In the genomic region with DNA sequence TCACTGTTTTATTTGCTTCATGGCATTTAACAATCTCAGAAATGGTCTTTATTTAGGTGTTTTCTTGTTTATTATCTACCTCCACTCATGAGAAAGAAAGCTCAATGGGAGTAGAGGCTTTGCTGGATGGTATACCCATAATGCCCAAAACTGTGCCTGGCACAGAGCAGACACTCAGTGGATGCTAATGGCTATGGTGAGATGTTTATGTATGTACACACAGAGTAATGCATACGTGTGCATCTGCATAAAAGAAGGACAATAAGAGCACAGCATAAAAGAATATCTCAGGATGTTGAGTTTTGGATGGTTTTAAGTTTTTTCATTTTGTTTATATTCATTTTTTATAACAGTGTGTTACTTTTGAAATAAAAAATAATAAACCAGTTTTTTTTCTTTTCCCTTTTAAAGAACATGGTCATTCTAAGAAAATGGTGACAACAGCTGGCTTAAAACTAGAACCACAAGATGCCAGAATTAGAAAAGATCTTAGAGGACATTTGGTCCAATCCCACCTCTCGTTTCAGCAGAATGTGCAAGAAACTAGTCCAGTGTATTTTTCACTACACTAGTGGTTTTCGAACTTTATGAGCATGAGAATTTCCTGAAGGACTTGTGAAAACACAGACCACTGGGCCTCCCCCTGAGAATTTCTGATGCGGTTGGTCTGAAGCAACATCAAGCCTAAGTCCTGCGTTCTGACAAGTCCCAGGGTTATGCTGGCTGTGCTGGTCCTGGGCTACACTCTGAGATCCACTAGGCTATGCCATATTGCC, we compare ENCODE assay signal across 14 cellular contexts.
DNase-seq lines count a peak whose midpoint lies in the region; ATAC-seq and TF ChIP-seq lines count a peak whose summit lies in the region.
"Had no signal": no experiment of that assay in that cellular context is flagged by ENCODE, and none has a peak within 500 bp of the region (broad histone marks: within the 10 kb centered on the region; RNA-seq: fewer than 3 reads in every experiment).

No MANE protein-coding gene starts in this region.

- H3K9me3 Mint-ChIP-seq in activated CD8-positive, alpha-beta T cell treated with anti-CD3 and anti-CD28 coated beads, Interleukin-2, amount 10 ng/mL, durations not matched to agents 7 days and 5 days (ENCODE audit: insufficient read depth), result no peaks in the 10 kb centered on the region

- H3K36me3 ChIP-seq in left ventricle myocardium inferior (no peaks in the 10 kb centered on the region), aorta (ENCODE audit: control insufficient read depth in 1 of 2, insufficient read depth in 2 of 2, low read length in 1 of 2) (no peaks in the 10 kb centered on the region)
- H3K36me3 ChIP-seq: prostate gland, WERI-Rb-1 had no signal

- peaks cover 77% of the 10 kb centered on the region for H3K36me3 Mint-ChIP-seq in activated CD8-positive, alpha-beta T cell treated with anti-CD3 and anti-CD28 coated beads, Interleukin-2, amount 10 ng/mL, durations not matched to agents 7 days and 5 days (ENCODE audit: low read depth)

- POLR2A ChIA-PET in activated CD8-positive, alpha-beta T cell treated with anti-CD3 and anti-CD28 coated beads, Interleukin-2, amount 10 ng/mL, durations not matched to agents 7 days and 5 days (lab: Charles Lee), result no interaction called here

- WGBS in aorta, 2 donors, result 93 to 95% methylated on average over 5 of the region's 5 CpGs

- H3K4me1 ChIP-seq in left ventricle myocardium inferior, result peaks cover 94% of the 10 kb centered on the region
- no peaks in the 10 kb centered on the region for H3K4me1 ChIP-seq in aorta (ENCODE audit: control insufficient read depth in 1 of 2, insufficient read depth in 2 of 2, low read length in 2 of 2)
- H3K4me1 ChIP-seq: prostate gland had no signal

- no peak for ATAC-seq in left cardiac atrium
- peak; percentile 49 for ATAC-seq in HG02678 (IDR thresholded peaks at IDR 0.05; ENCODE audit: unreplicated experiment)
- no peak for ATAC-seq in activated CD8-positive, alpha-beta T cell treated with anti-CD3 and anti-CD28 coated beads, Interleukin-2, amount 10 ng/mL, durations not matched to agents 7 days and 5 days
- no peak for ATAC-seq in GM21528 (IDR thresholded peaks at IDR 0.05; ENCODE audit: low FRiP score, unreplicated experiment)
- ATAC-seq in aorta (ENCODE audit: low FRiP score), result no peak
- ATAC-seq: mucosa of descending colon had no signal

- H3K4me3 ChIP-seq in left ventricle myocardium inferior, result no peak overlapping the region
- H3K4me3 ChIP-seq in aorta (ENCODE audit: low read length in 2 of 2), result no peak overlapping the region
- H3K4me3 ChIP-seq: mucosa of descending colon, prostate gland, SK-N-MC had no signal

- H3K27me3 ChIP-seq in left ventricle myocardium inferior (ENCODE audit: low read depth) (no peaks in the 10 kb centered on the region), aorta (ENCODE audit: control insufficient read depth in 1 of 2, insufficient read depth in 2 of 2, low read length in 1 of 2) (no peaks in the 10 kb centered on the region)

- H3K4me1 Mint-ChIP-seq in activated CD8-positive, alpha-beta T cell treated with anti-CD3 and anti-CD28 coated beads, Interleukin-2, amount 10 ng/mL, durations not matched to agents 7 days and 5 days (ENCODE audit: low read depth), result peaks cover 87% of the 10 kb centered on the region

- TF ChIP-seq CTCF in left ventricle myocardium inferior (IDR thresholded peaks at IDR 0.05; ENCODE audit: borderline replicate concordance), result no peak

- H3K27me3 Mint-ChIP-seq in activated CD8-positive, alpha-beta T cell treated with anti-CD3 and anti-CD28 coated beads, Interleukin-2, amount 10 ng/mL, durations not matched to agents 7 days and 5 days (ENCODE audit: low read depth), result no peaks in the 10 kb centered on the region

- intact Hi-C loops in left ventricle myocardium inferior (cut with micrococcal nuclease), result no loop called here
- intact Hi-C loops in left cardiac atrium (cut with DNase I), result no loop called here
- intact Hi-C loops in aorta (cut with DNase I), result no loop called here

- DNase-seq in left ventricle myocardium inferior (no peak), left cardiac atrium (no peak), cerebellar nuclear complex (lab: John Stamatoyannopoulos, UW) (no peak), aorta (no peak), NCI-H2107 (lab: John Stamatoyannopoulos, UW) (no peak)
- DNase-seq in activated CD8-positive, alpha-beta T cell treated with anti-CD3 and anti-CD28 coated beads, Interleukin-2, amount 10 ng/mL, durations not matched to agents 7 days and 5 days, result no peak
- DNase-seq: mucosa of descending colon, NCI-H2081 treated with DMSO at 0.1 percent for 48 hours, WERI-Rb-1 had no signal

- H3K27ac ChIP-seq in left ventricle myocardium inferior (replicated peaks) (peak overlapping the region; percentile 83), aorta (ENCODE audit: low read depth in 1 of 2, low read length in 2 of 2) (no peak overlapping the region)
- H3K27ac ChIP-seq: HL-60, prostate gland, SK-N-MC, WERI-Rb-1 had no signal

- peak overlapping the region; percentile 33 for H3K27ac Mint-ChIP-seq in activated CD8-positive, alpha-beta T cell treated with anti-CD3 and anti-CD28 coated beads, Interleukin-2, amount 10 ng/mL, durations not matched to agents 7 days and 5 days

- no peak overlapping the region for H3K4me3 Mint-ChIP-seq in activated CD8-positive, alpha-beta T cell treated with anti-CD3 and anti-CD28 coated beads, Interleukin-2, amount 10 ng/mL, durations not matched to agents 7 days and 5 days

- no peaks in the 10 kb centered on the region for H3K9me3 ChIP-seq in left ventricle myocardium inferior (replicated peaks)
- no peaks in the 10 kb centered on the region for H3K9me3 ChIP-seq in aorta (ENCODE audit: control insufficient read depth, low read length)
- H3K9me3 ChIP-seq: mucosa of descending colon, prostate gland had no signal

- CTCF ChIA-PET in activated CD8-positive, alpha-beta T cell treated with anti-CD3 and anti-CD28 coated beads, Interleukin-2, amount 10 ng/mL, durations not matched to agents 7 days and 5 days (lab: Charles Lee), result no interaction called here
